In the genomic region with DNA sequence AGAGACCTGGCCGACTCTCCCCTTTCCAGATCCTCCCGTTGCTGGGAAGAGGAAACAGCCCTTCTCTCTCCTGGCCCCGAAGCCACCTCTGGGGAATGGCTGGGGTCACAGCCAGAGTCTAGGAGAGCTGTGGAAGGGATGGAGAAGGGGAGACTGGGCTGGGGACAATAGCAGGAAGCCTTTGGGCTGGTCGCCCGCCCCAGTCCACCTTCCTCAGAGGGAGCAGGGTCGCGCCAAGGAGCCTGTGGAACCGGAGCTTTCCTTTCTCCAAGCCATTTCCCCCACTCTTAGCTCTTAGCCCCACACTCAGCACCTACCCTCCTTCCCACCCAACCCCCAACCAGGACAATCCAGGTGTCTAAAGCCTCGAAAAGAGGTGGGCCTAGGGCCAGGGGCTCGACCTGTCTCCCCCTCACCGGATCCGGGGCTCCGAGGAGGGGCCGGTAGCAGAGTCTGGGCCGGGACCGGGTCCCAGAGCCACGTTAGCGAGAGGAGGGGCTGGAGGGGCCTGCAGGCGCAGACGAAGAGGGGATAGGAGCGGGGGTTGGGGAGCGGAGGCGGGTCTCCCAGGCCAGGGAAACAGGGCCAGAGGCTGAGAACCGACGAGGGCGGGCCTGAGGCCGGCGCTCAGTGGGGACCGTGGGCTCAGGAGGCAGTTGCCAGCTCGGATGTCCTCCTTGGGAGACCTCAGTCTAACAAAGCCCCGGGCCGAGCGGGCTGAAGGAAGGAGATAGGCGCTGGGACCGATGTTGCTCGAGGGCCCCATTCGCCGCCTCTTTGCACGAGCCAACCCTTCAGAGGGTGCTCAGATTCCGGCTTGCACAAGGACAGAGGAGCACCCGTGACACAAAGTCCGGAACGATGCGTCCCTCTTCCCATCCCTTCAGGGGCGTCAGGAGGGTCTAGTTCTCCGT, we compare ENCODE assay signal across 9 cellular contexts. TPM values are rescaled to one million over a fixed set of nuclear protein-coding genes. Genes with fewer than 3 reads are reported as not detected.
DNase-seq lines count a peak whose midpoint lies in the region; ATAC-seq, FAIRE-seq and TF ChIP-seq lines count a peak whose summit lies in the region.
"Had no signal": no experiment of that assay in that cellular context is flagged by ENCODE, and none has a peak within 500 bp of the region (broad histone marks: within the 10 kb centered on the region; RNA-seq: fewer than 3 reads in every experiment).

No MANE protein-coding gene starts in this region.

- H3K36me3 ChIP-seq in HUES64 (ENCODE audit: insufficient read depth, low read length): no peaks in the 10 kb centered on the region
- no peaks in the 10 kb centered on the region for H3K36me3 ChIP-seq in GM12878 (ENCODE audit: control insufficient read depth in 2 of 2, insufficient read depth in 2 of 2, low read length in 1 of 2)
- no peaks in the 10 kb centered on the region for H3K36me3 ChIP-seq in smooth muscle cell (ENCODE audit: low read depth)

- no peaks in the 10 kb centered on the region for H3K9me3 ChIP-seq in HUES64 (ENCODE audit: insufficient read depth, low read depth, low read length)
- H3K9me3 ChIP-seq in GM12878 (replicated peaks; ENCODE audit: control insufficient read depth, insufficient read depth, low read length): no peaks in the 10 kb centered on the region
- no peaks in the 10 kb centered on the region for H3K9me3 ChIP-seq in smooth muscle cell (replicated peaks; ENCODE audit: low read depth)

- peak overlapping the region in 1 of 6 donors; percentile 45 for H3K27ac Mint-ChIP-seq in immature natural killer cell

- no TSS peak for BruUV-seq in GM12878 (replicated peaks; lab: Mats Ljungman, UMichigan)

- FAIRE-seq in GM12878 (lab: Jason Lieb, UNC): no peak
- FAIRE-seq: endometrium had no signal

- POLR2A ChIA-PET in GM12878 (lab: Charles Lee): no interaction called here

- H4K20me1 ChIP-seq in GM12878 (ENCODE audit: control insufficient read depth, insufficient read depth): no peaks in the 10 kb centered on the region; the same call in 1 of the 2 replicates
- H4K20me1 ChIP-seq in smooth muscle cell (ENCODE audit: low read depth): no peaks in the 10 kb centered on the region

- no peak for DNase-seq in AG09309 (ENCODE audit: low read depth)
- no peak for DNase-seq in GM12878 (ENCODE audit: low read depth, low spot score)
- no peak for DNase-seq in immature natural killer cell
- DNase-seq in smooth muscle cell (lab: John Stamatoyannopoulos, UW; ENCODE audit: unreplicated experiment): no peak
- DNase-seq in middle frontal gyrus (ENCODE audit: extremely low spot score, low spot score): no peak
- no peak for DNase-seq in foreskin keratinocyte
- no peak for DNase-seq in kidney glomerular epithelial cell (lab: John Stamatoyannopoulos, UW)

- H3K4me1 ChIP-seq in HUES64 (ENCODE audit: insufficient read depth, low read length): peaks cover 28% of the 10 kb centered on the region
- H3K4me1 ChIP-seq in GM12878 (ENCODE audit: control insufficient read depth, insufficient read depth, low read length): no peaks in the 10 kb centered on the region; the same call in 1 of the 2 replicates
- peaks cover 17% of the 10 kb centered on the region for H3K4me1 ChIP-seq in smooth muscle cell (ENCODE audit: low read depth)
- H3K4me1 ChIP-seq in foreskin keratinocyte: no peaks in the 10 kb centered on the region

- H3K9ac ChIP-seq in HUES64 (ENCODE audit: low read depth, low read length) (peak overlapping the region; percentile 65), GM12878 (ENCODE audit: control insufficient read depth, insufficient read depth, low read length) (no peak overlapping the region; the same call in 1 of the 2 replicates), smooth muscle cell (ENCODE audit: low read depth) (no peak overlapping the region)

- peaks cover 0 to 3% (median 0%) of the 10 kb centered on the region in 3 donors for H3K36me3 Mint-ChIP-seq in immature natural killer cell

- H3K9me3 Mint-ChIP-seq in immature natural killer cell: no peaks in the 10 kb centered on the region

- intact Hi-C loops in GM12878 (cut with micrococcal nuclease; ENCODE audit: unreplicated experiment): no loop called here

- peaks cover 0 to 5% (median 1%) of the 10 kb centered on the region in 3 donors for H3K27me3 Mint-ChIP-seq in immature natural killer cell (ENCODE audit: low read depth in 3 of 3)

- H3K4me1 Mint-ChIP-seq in immature natural killer cell: peaks cover 13 to 18% of the 10 kb centered on the region in 2 donors

- TF ChIP-seq EP300 in GM12878 (IDR thresholded peaks at IDR 0.05; ENCODE audit: borderline replicate concordance in 1 of 2, control insufficient read depth in 1 of 2, low read depth in 2 of 2, low read length in 2 of 2): no peak

- H3K79me2 ChIP-seq in GM12878 (ENCODE audit: control insufficient read depth, insufficient read depth, low read length) (no peaks in the 10 kb centered on the region), smooth muscle cell (ENCODE audit: low read depth) (no peaks in the 10 kb centered on the region)

- SMC1A ChIA-PET in GM12878 (lab: Charles Lee; ENCODE audit: uncharacterized antibody, unreplicated experiment): interaction anchor here (0.8 kb wide), 1 partner anchor 12 kb away, joined by 3 read pairs; the partner anchor contains the start of gene TNFAIP8L2

- peaks cover 8% of the 10 kb centered on the region for H3F3A ChIP-seq in smooth muscle cell (ENCODE audit: low read depth)

- peak overlapping the region; percentile 65 for H3K4me3 ChIP-seq in AG09309 (ENCODE audit: control insufficient read depth, low read depth, low read length)
- H3K4me3 ChIP-seq in HUES64 (ENCODE audit: low read length): peak overlapping the region; percentile 85
- H3K4me3 ChIP-seq in GM12878: 0 out of 2 replicates have a peak overlapping the region, but pooled peaks have one; percentile 83
- peak overlapping the region; percentile 78 for H3K4me3 ChIP-seq in smooth muscle cell

- 9% methylated on average over 46 of the region's 46 CpGs for WGBS in HUES64
- WGBS in GM12878 (ENCODE audit: insufficient coverage, insufficient replicate concordance, low lambda C conversion rate, missing lambda C conversion rate): 43% methylated on average over 45 of the region's 46 CpGs
- 14% methylated on average over 41 of the region's 46 CpGs for WGBS in smooth muscle cell (ENCODE audit: low lambda C conversion rate)

- H2AFZ ChIP-seq in GM12878 (ENCODE audit: control insufficient read depth, low read depth, low read length) (peak overlapping the region; percentile 94), smooth muscle cell (ENCODE audit: low read depth) (peak overlapping the region; percentile 64)

- RAD21 ChIA-PET in GM12878 (lab: Charles Lee; ENCODE audit: unreplicated experiment): interaction anchor here (0.9 to 2.7 kb wide), 2 partner anchors 10 to 11 kb away, joined by 3 to 13 read pairs; partner anchors contain the start of gene TNFAIP8L2

- CTCF ChIA-PET in GM12878 (lab: Yijun Ruan, JAX): interaction anchor here (1.0 kb wide), 2 partner anchors 11 to 46 kb away, joined by 3 to 6 read pairs; partner anchors contain the start of gene TNFAIP8L2

- peak overlapping the region; percentile 85 to 98 (median 96) for H3K4me3 Mint-ChIP-seq in immature natural killer cell

- H3K4me2 ChIP-seq in GM12878 (ENCODE audit: control insufficient read depth, insufficient read depth) (peak overlapping the region; percentile 99), smooth muscle cell (peak overlapping the region; percentile 96)

- H3K27me3 ChIP-seq in HUES64 (ENCODE audit: insufficient read depth, low read length) (peaks cover 30% of the 10 kb centered on the region), GM12878 (replicated peaks in 1 of 2; ENCODE audit: control insufficient read depth in 2 of 2, insufficient read depth in 2 of 2, low read length in 1 of 2) (peaks cover 0 to 8% of the 10 kb centered on the region in 2 experiments), smooth muscle cell (ENCODE audit: low read depth) (no peaks in the 10 kb centered on the region), foreskin keratinocyte (peaks cover 19% of the 10 kb centered on the region)

- TF ChIP-seq RAD21 in GM12878 (IDR thresholded peaks at IDR 0.05; ENCODE audit: insufficient read depth, low read depth, low read length): no peak

- no peak for TF ChIP-seq POLR2A in GM12878 (IDR thresholded peaks at IDR 0.05; ENCODE audit: low read depth, low read length)

- ATAC-seq in GM12878 (no peak), foreskin keratinocyte (no peak)

- in situ Hi-C loops in GM12878 (cut with MboI): no loop called here

- H3K27ac ChIP-seq in HUES64 (ENCODE audit: low read depth, low read length): no peak overlapping the region
- H3K27ac ChIP-seq in GM12878 (ENCODE audit: control insufficient read depth, insufficient read depth): no peak overlapping the region
- no peak overlapping the region for H3K27ac ChIP-seq in smooth muscle cell (ENCODE audit: low read depth)
- H3K27ac ChIP-seq in foreskin keratinocyte: no peak overlapping the region

- TF ChIP-seq CTCF in AG09309 (IDR thresholded peaks at IDR 0.05; ENCODE audit: control insufficient read depth, insufficient read depth, low read depth, low read length, missing control alignments) (no peak), GM12878 (IDR thresholded peaks at IDR 0.05 in 2 of 3, conservative IDR thresholded peaks at IDR 0.05 in 1 of 3; ENCODE audit: control insufficient read depth in 2 of 3, extremely low read depth in 1 of 3, insufficient read depth in 1 of 3, low read depth in 3 of 3, low read length in 3 of 3) (no peak), smooth muscle cell (IDR thresholded peaks at IDR 0.05; ENCODE audit: borderline replicate concordance, insufficient read depth, poor library complexity, severe bottlenecking) (no peak), foreskin keratinocyte (conservative IDR thresholded peaks at IDR 0.05) (no peak)

RNA-seq across cellular contexts. Expression of gene SEMA6C, which starts 1.0 kb away (rescaled TPM):
- polyA plus RNA-seq in HUES64 (2013, experiment 1 of 2): 9.7 TPM
- polyA plus RNA-seq in HUES64 (2013, experiment 2 of 2): 18.6 TPM
- 0.56 and 1.1 TPM in 2 replicates for total RNA-seq in GM12878 (2013; cell fraction: nucleolus; rRNA removed)
- 0.11 and 0.73 TPM in 2 replicates for total RNA-seq in GM12878 (2014; rRNA removed)
- total RNA-seq in GM12878 (2014; rRNA removed; fragmentation: Illumina TruSeq; extraction: Trizol): 0.18 and 0.32 TPM in 2 replicates
- 1.4 and 1.6 TPM in 2 replicates for total RNA-seq in GM12878 (2021)
- polyA plus RNA-seq in GM12878 (2011; ENCODE audit: low read depth): 0.18 TPM
- polyA plus RNA-seq in GM12878 (2011; rRNA removed): 0.07 and 0.18 TPM in 2 replicates
- polyA plus RNA-seq in GM12878 (2011; cell fraction: cytosol; rRNA removed): 0.06 and 0.12 TPM in 2 replicates
- 1.5 and 1.6 TPM in 2 replicates for polyA plus RNA-seq in GM12878 (2011; cell fraction: nucleus; rRNA removed)
- polyA plus RNA-seq in GM12878 (2012): 0.62 and 1.5 TPM in 2 replicates
- 0.10 and 0.29 TPM in 2 replicates for polyA plus RNA-seq in GM12878 (2014; fragmentation: Illumina TruSeq; extraction: Trizol)
- polyA plus RNA-seq in GM12878 (2014; fragmentation: Nextera tagmentation; extraction: Ambion mirVana): under 1 TPM in 1 of 2 experiments, not detected in 1; 0.22 TPM
- polyA plus RNA-seq in GM12878 (2014; rRNA removed): 1.1 and 2.2 TPM in 2 replicates
- under 1 TPM; 0.13 to 0.34 TPM for polyA plus RNA-seq in GM12878 (2016; fragmentation: Nextera tagmentation; extraction: Ambion mirVana)
- 0.05 TPM in 1 of 2 replicates, not detected in the other for polyA minus RNA-seq in GM12878 (2011; rRNA and poly(A)+ RNA removed)
- not detected in 2 replicates for polyA minus RNA-seq in GM12878 (2011; cell fraction: cytosol; rRNA and poly(A)+ RNA removed)
- polyA minus RNA-seq in GM12878 (2011; cell fraction: nucleus; rRNA and poly(A)+ RNA removed): 0.48 TPM in 1 of 2 replicates, not detected in the other
- 1 to 10 TPM in 1 of 3 donors, under 1 TPM in 2; 0.23 to 1.5 (median 0.54) TPM for polyA plus RNA-seq in immature natural killer cell
- total RNA-seq in smooth muscle cell: 9.3 and 9.5 TPM in 2 replicates
- 8.1 and 10.4 TPM in 2 replicates for polyA plus RNA-seq in smooth muscle cell
- total RNA-seq in foreskin keratinocyte: 0.99 and 1.2 TPM in 2 replicates
- 0.64 and 1.7 TPM in 2 replicates for polyA plus RNA-seq in foreskin keratinocyte

RNA-seq across cellular contexts. Expression of gene TNFAIP8L2, which starts 11.0 kb away (rescaled TPM):
- not detected for polyA plus RNA-seq in HUES64 (2013, experiment 1 of 2)
- not detected for polyA plus RNA-seq in HUES64 (2013, experiment 2 of 2)
- total RNA-seq in GM12878 (2013; cell fraction: nucleolus; rRNA removed): 15.1 and 17.0 TPM in 2 replicates
- total RNA-seq in GM12878 (2014; rRNA removed) (13.6 and 14.4 TPM in 2 replicates), GM12878 (2014; rRNA removed; fragmentation: Illumina TruSeq; extraction: Trizol) (9.0 and 10.0 TPM in 2 replicates), GM12878 (2021) (5.4 and 6.2 TPM in 2 replicates), smooth muscle cell (not detected in 2 replicates), foreskin keratinocyte (not detected in 2 replicates)
- 3.3 TPM for polyA plus RNA-seq in GM12878 (2011; ENCODE audit: low read depth)
- polyA plus RNA-seq in GM12878 (2011; rRNA removed) (12.9 and 16.7 TPM in 2 replicates), GM12878 (2014; fragmentation: Illumina TruSeq; extraction: Trizol) (7.4 and 7.7 TPM in 2 replicates), GM12878 (2014; fragmentation: Nextera tagmentation; extraction: Ambion mirVana) (10 to 100 TPM; 23.9 to 26.3 TPM), GM12878 (2014; rRNA removed) (12.1 and 14.8 TPM in 2 replicates), GM12878 (2016; fragmentation: Nextera tagmentation; extraction: Ambion mirVana) (10 to 100 TPM; 12.0 to 15.7 TPM), immature natural killer cell (10 to 100 TPM; 25.9 to 69.2 (median 32.0) TPM), smooth muscle cell (0.14 TPM in 1 of 2 replicates, not detected in the other), foreskin keratinocyte (not detected in 2 replicates)
- polyA plus RNA-seq in GM12878 (2011; cell fraction: cytosol; rRNA removed): 27.1 and 29.4 TPM in 2 replicates
- polyA plus RNA-seq in GM12878 (2011; cell fraction: nucleus; rRNA removed): 12.8 and 15.2 TPM in 2 replicates
- 4.4 and 7.0 TPM in 2 replicates for polyA plus RNA-seq in GM12878 (2012)
- polyA minus RNA-seq in GM12878 (2011; rRNA and poly(A)+ RNA removed): 13.5 and 25.8 TPM in 2 replicates
- polyA minus RNA-seq in GM12878 (2011; cell fraction: cytosol; rRNA and poly(A)+ RNA removed): 3.7 and 5.0 TPM in 2 replicates
- 6.0 and 7.1 TPM in 2 replicates for polyA minus RNA-seq in GM12878 (2011; cell fraction: nucleus; rRNA and poly(A)+ RNA removed)

RNA-seq across cellular contexts. Expression of gene LYSMD1, which starts 20.3 kb away (rescaled TPM):
- 5.7 TPM for polyA plus RNA-seq in HUES64 (2013, experiment 1 of 2)
- polyA plus RNA-seq in HUES64 (2013, experiment 2 of 2): 4.7 TPM
- 3.1 and 4.3 TPM in 2 replicates for total RNA-seq in GM12878 (2013; cell fraction: nucleolus; rRNA removed)
- total RNA-seq in GM12878 (2014; rRNA removed) (10.4 and 12.8 TPM in 2 replicates), GM12878 (2014; rRNA removed; fragmentation: Illumina TruSeq; extraction: Trizol) (8.2 and 9.6 TPM in 2 replicates), GM12878 (2021) (7.8 and 8.0 TPM in 2 replicates), smooth muscle cell (9.7 and 17.8 TPM in 2 replicates), foreskin keratinocyte (5.3 and 6.1 TPM in 2 replicates)
- polyA plus RNA-seq in GM12878 (2011; ENCODE audit: low read depth): 3.7 TPM
- polyA plus RNA-seq in GM12878 (2011; rRNA removed) (5.1 and 6.1 TPM in 2 replicates), GM12878 (2014; fragmentation: Illumina TruSeq; extraction: Trizol) (9.2 and 10.1 TPM in 2 replicates), GM12878 (2014; fragmentation: Nextera tagmentation; extraction: Ambion mirVana) (1 to 10 TPM in 1 of 2 experiments, under 1 TPM in 1; 0.80 to 1.9 TPM), GM12878 (2014; rRNA removed) (7.5 and 9.2 TPM in 2 replicates), GM12878 (2016; fragmentation: Nextera tagmentation; extraction: Ambion mirVana) (1 to 10 TPM; 1.9 to 3.5 TPM), immature natural killer cell (under 1 TPM in 1 of 3 donors, not detected in 2; 0.29 TPM), smooth muscle cell (1.9 and 2.5 TPM in 2 replicates), foreskin keratinocyte (2.6 and 3.6 TPM in 2 replicates)
- 3.9 and 4.1 TPM in 2 replicates for polyA plus RNA-seq in GM12878 (2011; cell fraction: cytosol; rRNA removed)
- 4.8 and 5.7 TPM in 2 replicates for polyA plus RNA-seq in GM12878 (2011; cell fraction: nucleus; rRNA removed)
- polyA plus RNA-seq in GM12878 (2012): 5.0 and 6.5 TPM in 2 replicates
- 4.3 and 4.8 TPM in 2 replicates for polyA minus RNA-seq in GM12878 (2011; rRNA and poly(A)+ RNA removed)
- 1.3 and 2.9 TPM in 2 replicates for polyA minus RNA-seq in GM12878 (2011; cell fraction: cytosol; rRNA and poly(A)+ RNA removed)
- 1.5 and 2.6 TPM in 2 replicates for polyA minus RNA-seq in GM12878 (2011; cell fraction: nucleus; rRNA and poly(A)+ RNA removed)

RNA-seq across cellular contexts. Expression of gene SCNM1, which starts 20.5 kb away (rescaled TPM):
- 41.9 TPM for polyA plus RNA-seq in HUES64 (2013, experiment 1 of 2)
- polyA plus RNA-seq in HUES64 (2013, experiment 2 of 2): 43.9 TPM
- 29.2 and 35.2 TPM in 2 replicates for total RNA-seq in GM12878 (2013; cell fraction: nucleolus; rRNA removed)
- total RNA-seq in GM12878 (2014; rRNA removed) (70.8 and 80.8 TPM in 2 replicates), GM12878 (2014; rRNA removed; fragmentation: Illumina TruSeq; extraction: Trizol) (55.3 and 66.5 TPM in 2 replicates), GM12878 (2021) (47.6 and 51.0 TPM in 2 replicates), smooth muscle cell (49.7 and 58.6 TPM in 2 replicates), foreskin keratinocyte (48.1 and 48.7 TPM in 2 replicates)
- polyA plus RNA-seq in GM12878 (2011; ENCODE audit: low read depth): 56.3 TPM
- polyA plus RNA-seq in GM12878 (2011; rRNA removed) (19.7 and 25.8 TPM in 2 replicates), GM12878 (2014; fragmentation: Illumina TruSeq; extraction: Trizol) (55.5 and 89.7 TPM in 2 replicates), GM12878 (2014; fragmentation: Nextera tagmentation; extraction: Ambion mirVana) (100 to 1,000 TPM; 191 to 207 TPM), GM12878 (2014; rRNA removed) (43.0 and 45.1 TPM in 2 replicates), GM12878 (2016; fragmentation: Nextera tagmentation; extraction: Ambion mirVana) (10 to 100 TPM; 83.0 to 87.4 TPM), immature natural killer cell (100 to 1,000 TPM in 1 of 3 donors, 10 to 100 TPM in 2; 79.4 to 122 (median 96.4) TPM), smooth muscle cell (94.8 and 105 TPM in 2 replicates), foreskin keratinocyte (55.5 and 57.7 TPM in 2 replicates)
- polyA plus RNA-seq in GM12878 (2011; cell fraction: cytosol; rRNA removed): 26.1 and 31.0 TPM in 2 replicates
- 42.0 and 45.0 TPM in 2 replicates for polyA plus RNA-seq in GM12878 (2011; cell fraction: nucleus; rRNA removed)
- polyA plus RNA-seq in GM12878 (2012): 51.0 and 59.7 TPM in 2 replicates
- 15.1 and 21.2 TPM in 2 replicates for polyA minus RNA-seq in GM12878 (2011; rRNA and poly(A)+ RNA removed)
- polyA minus RNA-seq in GM12878 (2011; cell fraction: cytosol; rRNA and poly(A)+ RNA removed): 7.3 and 13.4 TPM in 2 replicates
- 11.5 and 17.4 TPM in 2 replicates for polyA minus RNA-seq in GM12878 (2011; cell fraction: nucleus; rRNA and poly(A)+ RNA removed)

RNA-seq across cellular contexts. Expression of gene TMOD4, which starts 30.4 kb away (rescaled TPM):
- not detected for polyA plus RNA-seq in HUES64 (2013, experiment 1 of 2)
- not detected for polyA plus RNA-seq in HUES64 (2013, experiment 2 of 2)
- total RNA-seq in GM12878 (2013; cell fraction: nucleolus; rRNA removed): not detected in 2 replicates
- 0.38 and 0.56 TPM in 2 replicates for total RNA-seq in GM12878 (2014; rRNA removed)
- not detected in 2 replicates for total RNA-seq in GM12878 (2014; rRNA removed; fragmentation: Illumina TruSeq; extraction: Trizol)
- total RNA-seq in GM12878 (2021): 1.2 TPM in 1 of 2 replicates, not detected in the other
- polyA plus RNA-seq in GM12878 (2011; ENCODE audit: low read depth): not detected
- 0.98 and 1.4 TPM in 2 replicates for polyA plus RNA-seq in GM12878 (2011; rRNA removed)
- polyA plus RNA-seq in GM12878 (2011; cell fraction: cytosol; rRNA removed): 0.15 and 0.69 TPM in 2 replicates
- 2.1 and 2.4 TPM in 2 replicates for polyA plus RNA-seq in GM12878 (2011; cell fraction: nucleus; rRNA removed)
- polyA plus RNA-seq in GM12878 (2012): 0.39 and 1.8 TPM in 2 replicates
- polyA plus RNA-seq in GM12878 (2014; fragmentation: Illumina TruSeq; extraction: Trizol): 0.38 and 1.1 TPM in 2 replicates
- polyA plus RNA-seq in GM12878 (2014; fragmentation: Nextera tagmentation; extraction: Ambion mirVana): under 1 TPM; 0.45 to 0.51 TPM
- polyA plus RNA-seq in GM12878 (2014; rRNA removed): 0.41 and 0.43 TPM in 2 replicates
- polyA plus RNA-seq in GM12878 (2016; fragmentation: Nextera tagmentation; extraction: Ambion mirVana): under 1 TPM; 0.30 to 0.50 TPM
- 3.8 TPM in 1 of 2 replicates, not detected in the other for polyA minus RNA-seq in GM12878 (2011; rRNA and poly(A)+ RNA removed)
- polyA minus RNA-seq in GM12878 (2011; cell fraction: cytosol; rRNA and poly(A)+ RNA removed): not detected in 2 replicates
- polyA minus RNA-seq in GM12878 (2011; cell fraction: nucleus; rRNA and poly(A)+ RNA removed): not detected in 2 replicates
- polyA plus RNA-seq in immature natural killer cell: 1 to 10 TPM in 1 of 3 donors, not detected in 2; 1.3 TPM
- not detected in 2 replicates for total RNA-seq in smooth muscle cell
- 0.37 TPM in 1 of 2 replicates, not detected in the other for polyA plus RNA-seq in smooth muscle cell
- total RNA-seq in foreskin keratinocyte: 0.65 and 0.88 TPM in 2 replicates
- polyA plus RNA-seq in foreskin keratinocyte: 0.29 and 0.45 TPM in 2 replicates
